13 cellular contexts compared by ENCODE assay signal in the genomic region with DNA sequence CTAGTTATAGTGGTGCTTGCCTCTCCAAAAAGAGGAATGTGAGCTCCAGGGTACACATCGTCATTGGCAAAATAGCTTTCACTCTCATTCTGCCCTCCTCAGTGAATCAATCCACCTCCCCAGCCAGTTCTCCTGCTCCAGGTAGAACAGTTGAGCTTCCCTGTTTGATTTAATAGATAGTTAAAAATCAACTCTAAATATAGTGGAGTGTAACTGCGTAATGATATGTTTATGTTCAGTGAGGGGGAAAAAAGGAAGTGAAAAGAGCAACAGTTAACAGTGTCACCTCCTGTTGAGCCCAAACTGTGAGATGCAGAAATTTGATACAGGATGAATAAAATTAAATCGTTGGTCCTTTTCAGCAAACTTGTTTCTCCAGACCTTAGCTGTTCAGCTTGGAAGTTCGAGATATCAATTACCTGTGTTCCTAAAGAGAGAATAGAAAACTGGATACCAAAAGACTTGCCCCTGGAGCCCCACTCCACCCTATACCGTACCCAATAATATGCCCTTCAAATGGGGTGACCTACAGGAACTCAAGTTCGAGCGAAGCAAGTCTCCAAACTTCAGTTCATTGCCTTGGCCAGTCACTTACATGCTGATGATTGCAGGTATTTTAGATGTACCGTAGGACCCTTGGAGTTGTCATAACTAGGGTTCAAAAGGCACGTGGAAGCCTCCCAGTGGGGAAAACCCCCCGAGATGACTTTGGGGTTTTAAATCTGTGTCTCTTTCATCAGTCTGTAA.
DNase-seq lines count a peak whose midpoint lies in the region; ATAC-seq and TF ChIP-seq lines count a peak whose summit lies in the region.
"Had no signal": no experiment of that assay in that cellular context is flagged by ENCODE, and none has a peak within 500 bp of the region (broad histone marks: within the 10 kb centered on the region; RNA-seq: fewer than 3 reads in every experiment).

No MANE protein-coding gene starts in this region.

- H3K4me1 Mint-ChIP-seq in IgD-negative memory B cell: peaks cover 6 to 7% (median 7%) of the 10 kb centered on the region in 3 donors
- H3K4me1 Mint-ChIP-seq in CD4-positive, alpha-beta T cell (ENCODE audit: low read depth): no peaks in the 10 kb centered on the region

- H3K4me2 ChIP-seq in OCI-LY3 (ENCODE audit: low read length): peak overlapping the region; percentile 50

- no peak for ATAC-seq in CD4-positive, alpha-beta T cell (ENCODE audit: poor library complexity)
- ATAC-seq: pancreas had no signal

- H4K20me1 ChIP-seq in OCI-LY3 (ENCODE audit: insufficient read depth, low read length): no peaks in the 10 kb centered on the region

- H3K4me1 ChIP-seq in OCI-LY3 (ENCODE audit: low read length): peaks cover 30% of the 10 kb centered on the region
- H3K4me1 ChIP-seq: pancreas, uterus had no signal

- no peaks in the 10 kb centered on the region for H3K9me3 Mint-ChIP-seq in IgD-negative memory B cell
- H3K9me3 Mint-ChIP-seq in CD4-positive, alpha-beta T cell: peaks cover 3% of the 10 kb centered on the region

- peaks cover 9% of the 10 kb centered on the region for H3K36me3 ChIP-seq in OCI-LY3 (replicated peaks; ENCODE audit: low read depth, low read length)
- H3K36me3 ChIP-seq: pancreas, uterus had no signal

- H3K27me3 ChIP-seq in OCI-LY3 (ENCODE audit: low read depth, low read length): no peaks in the 10 kb centered on the region
- H3K27me3 ChIP-seq in CD4-positive, alpha-beta T cell (ENCODE audit: control insufficient read depth, insufficient read depth, low read length): no peaks in the 10 kb centered on the region
- H3K27me3 ChIP-seq: pancreas, uterus had no signal

- peak overlapping the region; percentile 9 for H3K4me3 ChIP-seq in OCI-LY3 (ENCODE audit: low read length)
- H3K4me3 ChIP-seq: lung, pancreas, uterus had no signal

- H2AFZ ChIP-seq in OCI-LY3 (ENCODE audit: low read depth, low read length): peak overlapping the region; percentile 10; the same call in 1 of the 2 replicates

- DNase-seq in G401 (ENCODE audit: low spot score) (peak; percentile 48), GM20000 (ENCODE audit: low spot score) (peak; percentile 24), SIG-M5 (lab: John Stamatoyannopoulos, UW) (no peak), AG08395 (ENCODE audit: low spot score) (no peak)
- no peak for DNase-seq in CD4-positive, alpha-beta T cell
- DNase-seq in activated CD8-positive, alpha-beta memory T cell treated with anti-CD3 and anti-CD28 coated beads, Interleukin-2, amount 50 U/mL, for 4 hours: no peak
- DNase-seq: activated CD4-positive, alpha-beta T cell treated with anti-CD3 and anti-CD28 coated beads for 1 hour; NCI-H2029; pancreas; uterus had no signal

- POLR2A ChIA-PET in CD4-positive, alpha-beta T cell (lab: Charles Lee): interaction anchor here (1.3 kb wide), 1 partner anchor 13 kb away, joined by 3 read pairs; no protein-coding TSS in a partner anchor

- H3K79me2 ChIP-seq in OCI-LY3 (ENCODE audit: low read length): no peaks in the 10 kb centered on the region

- no peak overlapping the region for H3K27ac ChIP-seq in OCI-LY3 (ENCODE audit: low read length)
- H3K27ac ChIP-seq in CD4-positive, alpha-beta T cell (ENCODE audit: low read depth, low read length): no peak overlapping the region
- H3K27ac ChIP-seq: pancreas, uterus had no signal

- TF ChIP-seq CTCF in GM20000 (IDR thresholded peaks at IDR 0.05; ENCODE audit: extremely low read depth, missing control alignments) (no peak), OCI-LY3 (IDR thresholded peaks at IDR 0.05; ENCODE audit: low read depth, low read length) (no peak)
- no peak for TF ChIP-seq CTCF in CD4-positive, alpha-beta T cell (IDR thresholded peaks at IDR 0.05)

- no peak overlapping the region for H3K27ac Mint-ChIP-seq in IgD-negative memory B cell
- H3K27ac Mint-ChIP-seq in CD4-positive, alpha-beta T cell: no peak overlapping the region

- no peaks in the 10 kb centered on the region for H3K27me3 Mint-ChIP-seq in IgD-negative memory B cell
- H3K27me3 Mint-ChIP-seq in CD4-positive, alpha-beta T cell: no peaks in the 10 kb centered on the region

- H3K4me3 Mint-ChIP-seq in IgD-negative memory B cell: peak overlapping the region in 3 of 4 donors; percentile 35 to 81 (median 73)
- H3K4me3 Mint-ChIP-seq in CD4-positive, alpha-beta T cell: no peak overlapping the region

- no peaks in the 10 kb centered on the region for H3K36me3 Mint-ChIP-seq in IgD-negative memory B cell
- H3K36me3 Mint-ChIP-seq in CD4-positive, alpha-beta T cell (ENCODE audit: low read depth): no peaks in the 10 kb centered on the region

- intact Hi-C loops in CD4-positive, alpha-beta T cell (cut with DNase I, micrococcal nuclease): no loop called here

- CTCF ChIA-PET in CD4-positive, alpha-beta T cell (lab: Charles Lee): no interaction called here

- in situ Hi-C loops in G401 (cut with HindIII; ENCODE audit: low sequenced_read_pairs): no loop called here

- peaks cover 3% of the 10 kb centered on the region; the same call in 1 of the 2 replicates for H3K9me3 ChIP-seq in OCI-LY3 (ENCODE audit: insufficient read depth, low read length)
- H3K9me3 ChIP-seq in CD4-positive, alpha-beta T cell (ENCODE audit: control insufficient read depth, low read length): no peaks in the 10 kb centered on the region
- H3K9me3 ChIP-seq: pancreas, uterus had no signal

- H3K9ac ChIP-seq in OCI-LY3 (ENCODE audit: low read length): no peak overlapping the region

Comparison
In these comparisons a context has a peak if more than half of its experiments do, and no peak if none do; other contexts are left out.
1. DNase-seq: peak in G401 (single experiment) and GM20000 (single experiment); none in CD4-positive, alpha-beta T cell (0 of 10), SIG-M5 (single experiment), AG08395 (single experiment) and activated CD8-positive, alpha-beta memory T cell treated with anti-CD3 and anti-CD28 coated beads, Interleukin-2, amount 50 U/mL, for 4 hours (single experiment).